In the genomic region with DNA sequence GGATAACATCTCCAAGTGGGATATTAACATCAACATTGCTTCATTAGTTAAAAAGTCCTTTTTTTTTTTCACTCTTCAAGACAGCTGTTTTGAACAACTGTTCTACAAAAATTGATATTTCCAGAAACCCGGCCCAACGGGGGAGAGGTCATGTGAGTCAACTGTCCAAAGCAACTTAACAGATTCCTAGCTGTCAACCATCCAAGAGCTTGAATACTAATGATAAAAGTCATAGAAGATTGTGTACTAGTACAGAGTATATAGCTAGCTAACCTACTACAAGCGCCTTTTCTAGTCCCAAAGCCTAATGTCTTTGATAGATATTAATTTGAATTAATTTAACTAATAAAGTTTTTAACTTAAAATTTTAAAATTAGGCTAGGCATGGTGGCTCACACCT, we compare ENCODE assay signal across 1 cellular context.
TF ChIP-seq lines count a peak whose summit lies in the region.

No MANE protein-coding gene starts in this region.

TF ChIP-seq in SK-N-SH treated with all-trans-retinoic acid at 6 μM for 48 hours, 23 proteins besides CTCF, POLR2A, EP300 and RAD21 (continued from another document):
- TF ChIP-seq, protein P1, sequence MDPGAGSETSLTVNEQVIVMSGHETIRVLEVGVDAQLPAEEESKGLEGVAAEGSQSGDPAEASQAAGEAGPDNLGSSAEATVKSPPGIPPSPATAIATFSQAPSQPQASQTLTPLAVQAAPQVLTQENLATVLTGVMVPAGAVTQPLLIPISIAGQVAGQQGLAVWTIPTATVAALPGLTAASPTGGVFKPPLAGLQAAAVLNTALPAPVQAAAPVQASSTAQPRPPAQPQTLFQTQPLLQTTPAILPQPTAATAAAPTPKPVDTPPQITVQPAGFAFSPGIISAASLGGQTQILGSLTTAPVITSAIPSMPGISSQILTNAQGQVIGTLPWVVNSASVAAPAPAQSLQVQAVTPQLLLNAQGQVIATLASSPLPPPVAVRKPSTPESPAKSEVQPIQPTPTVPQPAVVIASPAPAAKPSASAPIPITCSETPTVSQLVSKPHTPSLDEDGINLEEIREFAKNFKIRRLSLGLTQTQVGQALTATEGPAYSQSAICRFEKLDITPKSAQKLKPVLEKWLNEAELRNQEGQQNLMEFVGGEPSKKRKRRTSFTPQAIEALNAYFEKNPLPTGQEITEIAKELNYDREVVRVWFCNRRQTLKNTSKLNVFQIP (CRISPR knock-in tag; IDR thresholded peaks at IDR 0.05; ENCODE audit: borderline replicate concordance, low read depth): no peak
- no peak for TF ChIP-seq ESRRG (CRISPR knock-in tag; IDR thresholded peaks at IDR 0.05)
- TF ChIP-seq PPARA (CRISPR knock-in tag; IDR thresholded peaks at IDR 0.05; ENCODE audit: borderline replicate concordance): no peak
- TF ChIP-seq, protein P2, sequence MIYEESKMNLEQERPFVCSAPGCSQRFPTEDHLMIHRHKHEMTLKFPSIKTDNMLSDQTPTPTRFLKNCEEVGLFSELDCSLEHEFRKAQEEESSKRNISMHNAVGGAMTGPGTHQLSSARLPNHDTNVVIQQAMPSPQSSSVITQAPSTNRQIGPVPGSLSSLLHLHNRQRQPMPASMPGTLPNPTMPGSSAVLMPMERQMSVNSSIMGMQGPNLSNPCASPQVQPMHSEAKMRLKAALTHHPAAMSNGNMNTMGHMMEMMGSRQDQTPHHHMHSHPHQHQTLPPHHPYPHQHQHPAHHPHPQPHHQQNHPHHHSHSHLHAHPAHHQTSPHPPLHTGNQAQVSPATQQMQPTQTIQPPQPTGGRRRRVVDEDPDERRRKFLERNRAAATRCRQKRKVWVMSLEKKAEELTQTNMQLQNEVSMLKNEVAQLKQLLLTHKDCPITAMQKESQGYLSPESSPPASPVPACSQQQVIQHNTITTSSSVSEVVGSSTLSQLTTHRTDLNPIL (CRISPR knock-in tag; IDR thresholded peaks at IDR 0.05; ENCODE audit: low read depth): no peak
- no peak for TF ChIP-seq OSR1 (CRISPR knock-in tag; IDR thresholded peaks at IDR 0.05)
